ENCODE assay signal across 1 cellular context in genomic region chr12:14257734-14258467, GRCh38.
TF ChIP-seq lines count a peak whose summit lies in the region.

No MANE protein-coding gene starts in this region.

TF ChIP-seq in HepG2, 621 proteins besides CTCF, POLR2A, EP300 and RAD21 (continued from another document and continues in another):
- TF ChIP-seq FUBP1 (CRISPR knock-in tag; IDR thresholded peaks at IDR 0.05; ENCODE audit: borderline replicate concordance), result no peak
- no peak for TF ChIP-seq RBM39 (IDR thresholded peaks at IDR 0.05; ENCODE audit: low read depth, low read length, poor library complexity, severe bottlenecking)
- TF ChIP-seq ZFP90 (CRISPR knock-in tag; IDR thresholded peaks at IDR 0.05; ENCODE audit: borderline replicate concordance), result no peak
- TF ChIP-seq TCF7 (IDR thresholded peaks at IDR 0.05; ENCODE audit: low read depth), result peak; percentile 45
- no peak for TF ChIP-seq SETDB1 (CRISPR knock-in tag; IDR thresholded peaks at IDR 0.05; ENCODE audit: borderline replicate concordance)
- no peak for TF ChIP-seq FIP1L1 (IDR thresholded peaks at IDR 0.05; ENCODE audit: borderline replicate concordance, insufficient read depth, low read depth, low read length)
- TF ChIP-seq SMC3 (IDR thresholded peaks at IDR 0.05; ENCODE audit: low read length), result 0 out of 2 replicates have a peak, but pooled peaks have one; percentile 3
- no peak for TF ChIP-seq ZNF619 (CRISPR knock-in tag; IDR thresholded peaks at IDR 0.05)
- TF ChIP-seq KDM1A (CRISPR knock-in tag; IDR thresholded peaks at IDR 0.05), result peak; percentile 24; the same call in 1 of the 2 replicates
- peak; percentile 86 for TF ChIP-seq KAT8 (CRISPR knock-in tag; IDR thresholded peaks at IDR 0.05)
- TF ChIP-seq HDAC2 (CRISPR knock-in tag; IDR thresholded peaks at IDR 0.05), result peak; percentile 75
- peak; percentile 100 for TF ChIP-seq ZNF18 (CRISPR knock-in tag; IDR thresholded peaks at IDR 0.05; ENCODE audit: insufficient replicate concordance)
- TF ChIP-seq ZUFSP (CRISPR knock-in tag; IDR thresholded peaks at IDR 0.05; ENCODE audit: borderline replicate concordance), result no peak
- 0 out of 2 replicates have a peak, but pooled peaks have one; percentile 57 for TF ChIP-seq ERF (CRISPR knock-in tag; IDR thresholded peaks at IDR 0.05)
- TF ChIP-seq XRCC5 (optimal IDR thresholded peaks at IDR 0.05; ENCODE audit: low read length), result peak; percentile 97
- TF ChIP-seq ZHX2 (IDR thresholded peaks at IDR 0.05; ENCODE audit: low read depth), result no peak
- no peak for TF ChIP-seq ZHX2 (CRISPR knock-in tag; IDR thresholded peaks at IDR 0.05; ENCODE audit: borderline replicate concordance)
- no peak for TF ChIP-seq HHEX (CRISPR knock-in tag; IDR thresholded peaks at IDR 0.05)
- TF ChIP-seq FOSL2 (CRISPR knock-in tag; IDR thresholded peaks at IDR 0.05), result peak; percentile 30; the same call in 1 of the 2 replicates
- no peak for TF ChIP-seq RAD51 (IDR thresholded peaks at IDR 0.05; ENCODE audit: borderline replicate concordance)
- no peak for TF ChIP-seq RARG (CRISPR knock-in tag; IDR thresholded peaks at IDR 0.05; ENCODE audit: low read depth)
- TF ChIP-seq RARA (CRISPR knock-in tag; IDR thresholded peaks at IDR 0.05), result peak; percentile 49
- no peak; the same call in 1 of the 2 replicates for TF ChIP-seq ZNF225 (CRISPR knock-in tag; IDR thresholded peaks at IDR 0.05)
- TF ChIP-seq TOE1 (CRISPR knock-in tag; IDR thresholded peaks at IDR 0.05), result no peak
- peak; percentile 51 for TF ChIP-seq ZEB1 (IDR thresholded peaks at IDR 0.05; ENCODE audit: insufficient replicate concordance, low read depth)
- TF ChIP-seq ZBTB2 (CRISPR knock-in tag; IDR thresholded peaks at IDR 0.05; ENCODE audit: low read depth), result no peak
- TF ChIP-seq IKZF4 (CRISPR knock-in tag; IDR thresholded peaks at IDR 0.05; ENCODE audit: borderline replicate concordance, low read depth, not compliant biosample characterization), result no peak
- peak; percentile 55; the same call in 1 of the 2 replicates for TF ChIP-seq ZNF878 (CRISPR knock-in tag; IDR thresholded peaks at IDR 0.05)
- TF ChIP-seq ZNF142 (CRISPR knock-in tag; IDR thresholded peaks at IDR 0.05), result no peak
- TF ChIP-seq ZFP37 (CRISPR knock-in tag; IDR thresholded peaks at IDR 0.05; ENCODE audit: borderline replicate concordance), result 0 out of 2 replicates have a peak, but pooled peaks have one; percentile 25
- no peak for TF ChIP-seq MBD4 (IDR thresholded peaks at IDR 0.05; ENCODE audit: borderline replicate concordance, low read length)
- 0 out of 2 replicates have a peak, but pooled peaks have one; percentile 38 for TF ChIP-seq ZBTB43 (CRISPR knock-in tag; conservative IDR thresholded peaks at IDR 0.05)
- no peak for TF ChIP-seq ZNF879 (CRISPR knock-in tag; IDR thresholded peaks at IDR 0.05)
- TF ChIP-seq ATF2 (CRISPR knock-in tag; IDR thresholded peaks at IDR 0.05), result peak; percentile 83
- no peak for TF ChIP-seq ZSCAN21 (CRISPR knock-in tag; IDR thresholded peaks at IDR 0.05; ENCODE audit: borderline replicate concordance)
- TF ChIP-seq SIN3B (IDR thresholded peaks at IDR 0.05; ENCODE audit: low read length), result no peak
- no peak for TF ChIP-seq HMG20B (CRISPR knock-in tag; conservative IDR thresholded peaks at IDR 0.05)
- no peak for TF ChIP-seq TAF15 (IDR thresholded peaks at IDR 0.05; ENCODE audit: low read depth, low read length, poor library complexity, severe bottlenecking)
